ENCODE assay signal across 26 cellular contexts in the genomic region with DNA sequence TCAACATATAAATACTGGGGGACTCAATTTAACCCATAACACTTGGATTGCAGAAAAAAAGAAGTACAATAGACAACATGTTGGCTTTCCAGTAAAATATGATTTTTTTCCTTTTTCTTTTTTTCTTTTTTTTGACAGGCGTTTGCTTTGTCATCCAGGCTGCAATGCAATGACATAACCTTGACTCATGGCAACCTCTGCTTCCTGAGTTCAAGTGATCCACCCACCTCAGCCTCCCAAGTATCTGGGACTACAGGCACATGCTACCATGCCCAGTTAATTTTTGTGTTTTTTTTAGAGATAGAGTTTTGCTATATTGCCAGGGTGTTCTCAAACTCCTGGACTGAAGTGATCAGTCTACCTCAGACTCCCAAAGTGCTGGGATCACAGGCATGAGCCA.
DNase-seq lines count a peak whose midpoint lies in the region; ATAC-seq and TF ChIP-seq lines count a peak whose summit lies in the region.
"Had no signal": no experiment of that assay in that cellular context is flagged by ENCODE, and none has a peak within 500 bp of the region (broad histone marks: within the 10 kb centered on the region; RNA-seq: fewer than 3 reads in every experiment).

No MANE protein-coding gene starts in this region.

- H3K9me3 Mint-ChIP-seq in HFFc6: peaks cover 18% of the 10 kb centered on the region
- H3K9me3 Mint-ChIP-seq: dendritic cell treated with granulocyte-macrophage colony-stimulating factor and Interleukin-4, amounts not matched to agents 40 ng/mL and 50 ng/mL, for 4 days; nephron had no signal

- H3K27me3 ChIP-seq in adipocyte (replicated peaks; ENCODE audit: control insufficient read depth, insufficient read depth, low read length): no peaks in the 10 kb centered on the region
- H3K27me3 ChIP-seq: BLaER1 treated with 17β-estradiol and CSF1 and Interleukin-3, amounts not matched to agents 10 nM and 100 nM; hepatocyte; pancreas; Peyer's patch had no signal

- in situ Hi-C loops in Caki2 (cut with HindIII; ENCODE audit: low pct_unique_long_range_greater_than_20kb, low sequenced_read_pairs): no loop called here

- no peaks in the 10 kb centered on the region for H3K36me3 ChIP-seq in adipocyte (ENCODE audit: control insufficient read depth, insufficient read depth, low read length, severe bottlenecking)
- H3K36me3 ChIP-seq: BLaER1 treated with 17β-estradiol and CSF1 and Interleukin-3, amounts not matched to agents 10 nM and 100 nM; pancreas; Peyer's patch had no signal

- H3K4me3 Mint-ChIP-seq in HFFc6 (no peak overlapping the region), T-helper 17 cell (no peak overlapping the region)
- H3K4me3 Mint-ChIP-seq: activated B cell treated with CpG ODN at 0.5 μM for 24 hours; dendritic cell treated with granulocyte-macrophage colony-stimulating factor and Interleukin-4, amounts not matched to agents 40 ng/mL and 50 ng/mL, for 4 days; nephron had no signal

- H3K9ac ChIP-seq in adipocyte (ENCODE audit: low read length): no peak overlapping the region
- H3K9ac ChIP-seq: BLaER1 treated with 17β-estradiol and CSF1 and Interleukin-3, amounts not matched to agents 10 nM and 100 nM had no signal

- H3K27ac Mint-ChIP-seq in HFFc6: peak overlapping the region; percentile 72; the same call in 1 of the 2 replicates
- H3K27ac Mint-ChIP-seq in T-helper 17 cell: no peak overlapping the region
- H3K27ac Mint-ChIP-seq: activated B cell treated with CpG ODN at 0.5 μM for 24 hours; dendritic cell treated with granulocyte-macrophage colony-stimulating factor and Interleukin-4, amounts not matched to agents 40 ng/mL and 50 ng/mL, for 4 days; nephron had no signal

- H3K27me3 Mint-ChIP-seq in HFFc6 (ENCODE audit: insufficient read depth) (no peaks in the 10 kb centered on the region), T-helper 17 cell (no peaks in the 10 kb centered on the region)
- H3K27me3 Mint-ChIP-seq: activated B cell treated with CpG ODN at 0.5 μM for 24 hours; dendritic cell treated with granulocyte-macrophage colony-stimulating factor and Interleukin-4, amounts not matched to agents 40 ng/mL and 50 ng/mL, for 4 days had no signal

- ATAC-seq in GM19452 (IDR thresholded peaks at IDR 0.05; ENCODE audit: unreplicated experiment) (no peak), T-helper 17 cell (no peak)
- ATAC-seq: left ventricle myocardium superior, pancreas, sciatic nerve had no signal

- H3K9me3 ChIP-seq in adipocyte (ENCODE audit: control insufficient read depth, low read length): no peaks in the 10 kb centered on the region
- H3K9me3 ChIP-seq in T-helper 17 cell (ENCODE audit: control insufficient read depth, low read length, poor library complexity, severe bottlenecking): no peaks in the 10 kb centered on the region
- H3K9me3 ChIP-seq: pancreas, Peyer's patch had no signal

- no peaks in the 10 kb centered on the region for H3K4me1 ChIP-seq in adipocyte (ENCODE audit: control insufficient read depth, insufficient read depth, low read length)
- H3K4me1 ChIP-seq: BLaER1 treated with 17β-estradiol and CSF1 and Interleukin-3, amounts not matched to agents 10 nM and 100 nM; pancreas; Peyer's patch had no signal

- peak; percentile 1 for DNase-seq in Caki2 (ENCODE audit: low read depth)
- DNase-seq in HFFc6: peak; percentile 48
- peak; percentile 0 for DNase-seq in adipocyte (ENCODE audit: low read depth)
- peak; percentile 78 to 81 for DNase-seq in foreskin fibroblast
- DNase-seq in NCI-H1436 (lab: John Stamatoyannopoulos, UW): no peak
- no peak for DNase-seq in stimulated activated CD4-positive, alpha-beta T cell treated with anti-CD3 and anti-CD28 coated beads, Interleukin-2, amount 100 ng/mL, for 48 hours
- DNase-seq in T-helper 17 cell: no peak
- DNase-seq: ACHN; activated B cell treated with CpG ODN at 0.5 μM for 24 hours; activated CD4-positive, alpha-beta T cell treated with anti-CD3 and anti-CD28 coated beads, Interleukin-2, amount 50 U/mL, for 48 hours; activated gamma-delta T cell; activated T-cell treated with anti-CD3 and anti-CD28 coated beads for 4 hours; foreskin melanocyte; left ventricle myocardium superior; NCI-H1417; NCI-H2107; NCI-H510A; NK-92 treated with Interleukin-12 subunit alpha and Interleukin-12 subunit beta, amount 100 ng/mL, for 24 hours; pancreas; Peyer's patch had no signal

- H3K4me3 ChIP-seq in adipocyte (ENCODE audit: low read length) (no peak overlapping the region), foreskin fibroblast (ENCODE audit: low read depth in 1 of 2, low read length in 2 of 2) (no peak overlapping the region)
- H3K4me3 ChIP-seq: BLaER1 treated with 17β-estradiol and CSF1 and Interleukin-3, amounts not matched to agents 10 nM and 100 nM; hepatocyte; pancreas; Peyer's patch had no signal

- H3K36me3 Mint-ChIP-seq in HFFc6 (ENCODE audit: low read depth) (0 out of 2 replicates have a peak, but pooled peaks cover 4% of the 10 kb centered on the region), T-helper 17 cell (ENCODE audit: low read depth) (no peaks in the 10 kb centered on the region)

- H3K4me1 Mint-ChIP-seq in HFFc6 (ENCODE audit: low read depth) (peaks cover 20% of the 10 kb centered on the region; the same call in 1 of the 2 replicates), T-helper 17 cell (no peaks in the 10 kb centered on the region)
- H3K4me1 Mint-ChIP-seq: activated B cell treated with CpG ODN at 0.5 μM for 24 hours, nephron had no signal

- no peak for TF ChIP-seq CTCF in HFFc6 (IDR thresholded peaks at IDR 0.05)
- TF ChIP-seq CTCF in foreskin fibroblast (IDR thresholded peaks at IDR 0.05; ENCODE audit: low read depth, low read length): no peak

Comparison
In these comparisons a context has a peak if more than half of its experiments do, and no peak if none do; other contexts are left out.
1. DNase-seq: peak in Caki2 (single experiment), HFFc6 (single experiment), adipocyte (single experiment) and foreskin fibroblast (2 of 2); none in NCI-H1436 (single experiment), stimulated activated CD4-positive, alpha-beta T cell treated with anti-CD3 and anti-CD28 coated beads, Interleukin-2, amount 100 ng/mL, for 48 hours (0 of 2) and T-helper 17 cell (0 of 3).